31 cellular contexts compared by ENCODE assay signal in genomic region chr16:58509256-58510096, GRCh38. TPM values are rescaled to one million over a fixed set of nuclear protein-coding genes. Genes with fewer than 3 reads are reported as not detected.
DNase-seq lines count a peak whose midpoint lies in the region; ATAC-seq, FAIRE-seq and TF ChIP-seq lines count a peak whose summit lies in the region.
"Had no signal": no experiment of that assay in that cellular context is flagged by ENCODE, and none has a peak within 500 bp of the region (broad histone marks: within the 10 kb centered on the region; RNA-seq: fewer than 3 reads in every experiment).

No MANE protein-coding gene starts in this region.

- no peak for FAIRE-seq in astrocyte (lab: Jason Lieb, UNC)
- FAIRE-seq: endometrium, RCC 7860 had no signal

- peak; percentile 9 for DNase-seq in left cardiac atrium
- no peak for DNase-seq in Right ventricle myocardium superior
- no peak for DNase-seq in astrocyte (ENCODE audit: low read depth)
- no peak for DNase-seq in neural progenitor cell (ENCODE audit: low spot score)
- peak; percentile 57 for DNase-seq in upper lobe of right lung
- no peak for DNase-seq in occipital lobe (lab: John Stamatoyannopoulos, UW)
- no peak for DNase-seq in NK-92 treated with Interleukin-12 subunit alpha and Interleukin-12 subunit beta, amount 100 ng/mL, for 24 hours (lab: John Stamatoyannopoulos, UW)
- DNase-seq: ACHN; activated CD4-positive, alpha-beta T cell treated with anti-CD3 and anti-CD28 coated beads, Interleukin-2, amount 50 U/mL, for 1 hour; activated gamma-delta T cell; activated naive CD8-positive, alpha-beta T cell treated with anti-CD3 and anti-CD28 coated beads, Interleukin-2, amount 10 ng/mL, durations not matched to agents 7 days and 5 days; BE2C; central memory CD4-positive, alpha-beta T cell; hippocampal formation; NCI-H1105; NCI-H1930; NCI-H2227 treated with DMSO at 0.1 percent for 48 hours; NCI-H69; stimulated activated CD4-positive, alpha-beta T cell treated with anti-CD3 and anti-CD28 coated beads, Interleukin-4, amount 100 ng/mL, for 24 hours; stimulated activated naive CD4-positive, alpha-beta T cell; SW 1271; T-helper 9 cell; WERI-Rb-1 had no signal

- H2AFZ ChIP-seq in astrocyte (ENCODE audit: low read depth, low read length): no peak overlapping the region
- no peak overlapping the region for H2AFZ ChIP-seq in neural progenitor cell (replicated peaks)

- no peaks in the 10 kb centered on the region for H3K36me3 ChIP-seq in astrocyte (ENCODE audit: insufficient read depth, low read length)
- H3K36me3 ChIP-seq in neural progenitor cell: no peaks in the 10 kb centered on the region
- H3K36me3 ChIP-seq in upper lobe of right lung: no peaks in the 10 kb centered on the region
- H3K36me3 ChIP-seq: ascending aorta, gastrocnemius medialis, right lobe of liver, WERI-Rb-1 had no signal

- TF ChIP-seq CTCF in astrocyte (IDR thresholded peaks at IDR 0.05; ENCODE audit: insufficient read depth, low read depth, low read length) (no peak), neural progenitor cell (IDR thresholded peaks at IDR 0.05) (no peak), upper lobe of right lung (IDR thresholded peaks at IDR 0.05) (no peak)

- H4K20me1 ChIP-seq in astrocyte (ENCODE audit: insufficient read depth, low read length) (peaks cover 10% of the 10 kb centered on the region), neural progenitor cell (ENCODE audit: low read depth) (peaks cover 4% of the 10 kb centered on the region)

- H3K79me2 ChIP-seq in astrocyte (ENCODE audit: insufficient read depth, low read length) (no peaks in the 10 kb centered on the region), neural progenitor cell (ENCODE audit: low read depth) (peaks cover 4% of the 10 kb centered on the region)

- H3K4me2 ChIP-seq in astrocyte (ENCODE audit: low read length) (no peak overlapping the region), neural progenitor cell (no peak overlapping the region)

- H3K4me1 Mint-ChIP-seq in astrocyte (ENCODE audit: low read depth, unreplicated experiment) (peaks cover 4% of the 10 kb centered on the region), neural progenitor cell (peaks cover 6% of the 10 kb centered on the region)

- H3F3A ChIP-seq in neural progenitor cell (ENCODE audit: low read depth): peaks cover 13% of the 10 kb centered on the region

- H3K9me3 ChIP-seq in astrocyte (ENCODE audit: insufficient read depth, low read depth, low read length) (no peaks in the 10 kb centered on the region), neural progenitor cell (ENCODE audit: low read depth) (no peaks in the 10 kb centered on the region), upper lobe of right lung (no peaks in the 10 kb centered on the region)
- H3K9me3 ChIP-seq: ascending aorta, BE2C, gastrocnemius medialis, right lobe of liver had no signal

- H3K4me1 ChIP-seq in astrocyte (ENCODE audit: insufficient read depth, low read length): no peaks in the 10 kb centered on the region
- peaks cover 3% of the 10 kb centered on the region for H3K4me1 ChIP-seq in neural progenitor cell
- H3K4me1 ChIP-seq in upper lobe of right lung: peaks cover 3% of the 10 kb centered on the region
- H3K4me1 ChIP-seq: ascending aorta, BE2C had no signal

- H3K4me3 ChIP-seq in astrocyte (ENCODE audit: insufficient read depth, low read depth, low read length) (no peak overlapping the region), neural progenitor cell (no peak overlapping the region), upper lobe of right lung (no peak overlapping the region)
- H3K4me3 ChIP-seq: ascending aorta, gastrocnemius medialis, right lobe of liver had no signal

- H3K27ac ChIP-seq in astrocyte (ENCODE audit: low read depth, low read length) (no peak overlapping the region), neural progenitor cell (no peak overlapping the region), upper lobe of right lung (no peak overlapping the region)
- H3K27ac ChIP-seq: ascending aorta, gastrocnemius medialis, right lobe of liver, WERI-Rb-1 had no signal

- intact Hi-C loops in left cardiac atrium (cut with DNase I) (loop anchor here in 1 of 2 donors (5.0 to 10.0 kb wide), 2 partner anchors 125 to 153 kb away; no protein-coding TSS in a partner anchor), Right ventricle myocardium superior (cut with DNase I) (loop anchor here (10.0 kb wide), 1 partner anchor 125 kb away; no protein-coding TSS in a partner anchor), upper lobe of right lung (cut with DNase I) (no loop called here)

- H3K27me3 Mint-ChIP-seq in astrocyte (ENCODE audit: low read depth, unreplicated experiment) (no peaks in the 10 kb centered on the region), neural progenitor cell (ENCODE audit: insufficient read depth, low read depth) (peaks cover 9% of the 10 kb centered on the region)
- H3K27me3 Mint-ChIP-seq: activated naive CD8-positive, alpha-beta T cell treated with anti-CD3 and anti-CD28 coated beads, Interleukin-2, amount 10 ng/mL, durations not matched to agents 7 days and 5 days; natural killer cell treated with Interleukin-12 subunit alpha and Interleukin-12 subunit beta and Interleukin-15 and Interleukin-18, amount 100 ng/mL, for 72 hours had no signal

- H3K4me3 Mint-ChIP-seq in astrocyte (ENCODE audit: unreplicated experiment): no peak overlapping the region
- H3K4me3 Mint-ChIP-seq in neural progenitor cell: peak overlapping the region; percentile 61
- H3K4me3 Mint-ChIP-seq: activated naive CD8-positive, alpha-beta T cell treated with anti-CD3 and anti-CD28 coated beads, Interleukin-2, amount 10 ng/mL, durations not matched to agents 7 days and 5 days; dendritic cell treated with granulocyte-macrophage colony-stimulating factor and Interleukin-4, amounts not matched to agents 40 ng/mL and 50 ng/mL, for 4 days; natural killer cell treated with Interleukin-12 subunit alpha and Interleukin-12 subunit beta and Interleukin-15 and Interleukin-18, amount 100 ng/mL, for 72 hours had no signal

- H3K9ac ChIP-seq in astrocyte (ENCODE audit: low read length): no peak overlapping the region
- no peak overlapping the region for H3K9ac ChIP-seq in neural progenitor cell

- H3K27ac Mint-ChIP-seq in astrocyte (ENCODE audit: unreplicated experiment) (peak overlapping the region; percentile 77), neural progenitor cell (peak overlapping the region; percentile 64)
- H3K27ac Mint-ChIP-seq: activated naive CD8-positive, alpha-beta T cell treated with anti-CD3 and anti-CD28 coated beads, Interleukin-2, amount 10 ng/mL, durations not matched to agents 7 days and 5 days; dendritic cell treated with granulocyte-macrophage colony-stimulating factor and Interleukin-4, amounts not matched to agents 40 ng/mL and 50 ng/mL, for 4 days; natural killer cell treated with Interleukin-12 subunit alpha and Interleukin-12 subunit beta and Interleukin-15 and Interleukin-18, amount 100 ng/mL, for 72 hours had no signal

- ATAC-seq in left cardiac atrium: no peak
- no peak for ATAC-seq in Right ventricle myocardium superior (ENCODE audit: poor library complexity)
- ATAC-seq in upper lobe of right lung: no peak
- ATAC-seq: gastrocnemius medialis; natural killer cell treated with Interleukin-12 subunit alpha and Interleukin-12 subunit beta and Interleukin-15 and Interleukin-18, amount 100 ng/mL, for 72 hours; right lobe of liver had no signal

- peaks cover 8% of the 10 kb centered on the region for H3K36me3 Mint-ChIP-seq in astrocyte (ENCODE audit: low read depth, unreplicated experiment)
- no peaks in the 10 kb centered on the region for H3K36me3 Mint-ChIP-seq in neural progenitor cell
- H3K36me3 Mint-ChIP-seq: natural killer cell treated with Interleukin-12 subunit alpha and Interleukin-12 subunit beta and Interleukin-15 and Interleukin-18, amount 100 ng/mL, for 72 hours had no signal

- H3K27me3 ChIP-seq in astrocyte (ENCODE audit: insufficient read depth, low read length): no peaks in the 10 kb centered on the region
- no peaks in the 10 kb centered on the region for H3K27me3 ChIP-seq in neural progenitor cell
- peaks cover under 1% of the 10 kb centered on the region for H3K27me3 ChIP-seq in upper lobe of right lung
- H3K27me3 ChIP-seq: ascending aorta, BE2C, gastrocnemius medialis, right lobe of liver had no signal

- H3K9me3 Mint-ChIP-seq in astrocyte (ENCODE audit: unreplicated experiment) (no peaks in the 10 kb centered on the region), neural progenitor cell (no peaks in the 10 kb centered on the region)
- H3K9me3 Mint-ChIP-seq: activated naive CD8-positive, alpha-beta T cell treated with anti-CD3 and anti-CD28 coated beads, Interleukin-2, amount 10 ng/mL, durations not matched to agents 7 days and 5 days; dendritic cell treated with granulocyte-macrophage colony-stimulating factor and Interleukin-4, amounts not matched to agents 40 ng/mL and 50 ng/mL, for 4 days; natural killer cell treated with Interleukin-12 subunit alpha and Interleukin-12 subunit beta and Interleukin-15 and Interleukin-18, amount 100 ng/mL, for 72 hours had no signal

RNA-seq across cellular contexts. Expression of gene SETD6, which starts 5.8 kb away (rescaled TPM):
- total RNA-seq in left cardiac atrium: 10 to 100 TPM; 10.7 to 10.8 TPM
- total RNA-seq in Right ventricle myocardium superior: 14.4 TPM
- 6.7 and 7.4 TPM in 2 replicates for total RNA-seq in astrocyte
- total RNA-seq in neural progenitor cell (ENCODE audit: low replicate concordance): 25.0 and 34.8 TPM in 2 replicates
- total RNA-seq in upper lobe of right lung: 22.0 TPM
- 21.5 TPM for total RNA-seq in occipital lobe

RNA-seq across cellular contexts. Expression of gene NDRG4, which starts 9.5 kb away (rescaled TPM):
- total RNA-seq in left cardiac atrium: 100 to 1,000 TPM; 121 to 153 TPM
- 290 TPM for total RNA-seq in Right ventricle myocardium superior
- 21.9 and 22.2 TPM in 2 replicates for total RNA-seq in astrocyte
- 14.6 and 18.8 TPM in 2 replicates for total RNA-seq in neural progenitor cell (ENCODE audit: low replicate concordance)
- total RNA-seq in upper lobe of right lung: 48.1 TPM
- total RNA-seq in occipital lobe: 217 TPM
- total RNA-seq: MCF 10A had no signal

Comparison
In these comparisons a context has a peak if more than half of its experiments do, and no peak if none do; other contexts are left out.
1. DNase-seq: peak in left cardiac atrium (single experiment) and upper lobe of right lung (single experiment); none in Right ventricle myocardium superior (single experiment), astrocyte (single experiment), neural progenitor cell (single experiment), occipital lobe (single experiment) and NK-92 treated with Interleukin-12 subunit alpha and Interleukin-12 subunit beta, amount 100 ng/mL, for 24 hours (single experiment).